In the genomic region with DNA sequence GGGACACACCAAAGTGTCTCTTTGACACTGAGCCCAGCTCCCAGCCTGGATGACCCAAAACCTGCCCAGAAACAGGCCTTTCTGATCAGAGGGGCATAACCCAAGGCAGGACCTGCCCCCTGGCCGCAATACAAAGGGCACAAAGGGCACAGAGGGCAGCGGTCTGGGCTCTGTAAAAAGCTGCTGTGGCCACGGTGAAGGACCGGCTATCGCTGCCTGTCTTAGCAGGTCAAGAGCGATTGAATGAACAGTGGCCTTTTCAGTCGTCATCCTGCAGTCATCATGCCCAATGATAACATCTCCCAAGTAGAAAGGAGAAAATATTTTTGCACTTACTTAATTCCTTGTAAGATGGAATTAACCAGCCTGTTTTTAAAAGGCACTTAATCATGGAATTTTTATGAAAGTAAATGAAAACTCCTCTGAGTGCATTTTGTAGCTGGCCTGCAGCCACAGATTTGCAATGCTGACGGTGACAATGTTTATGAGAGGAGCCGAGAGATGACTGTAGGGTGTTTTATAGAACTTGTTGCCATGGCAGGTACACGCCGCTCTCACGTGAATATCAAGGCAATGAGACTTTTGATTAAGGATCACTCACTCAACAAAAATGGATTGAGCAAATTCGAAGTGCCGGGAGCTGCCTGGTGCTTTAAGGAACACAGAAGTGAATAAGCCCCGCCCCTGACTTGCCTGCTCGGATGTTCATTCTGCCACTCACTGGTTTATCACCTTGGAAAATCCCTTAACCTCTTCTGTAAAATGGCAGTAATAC, we compare ENCODE assay signal across 14 cellular contexts. TPM values are rescaled to one million over a fixed set of nuclear protein-coding genes. Genes with fewer than 3 reads are reported as not detected.
DNase-seq lines count a peak whose midpoint lies in the region; ATAC-seq and TF ChIP-seq lines count a peak whose summit lies in the region.
"Had no signal": no experiment of that assay in that cellular context is flagged by ENCODE, and none has a peak within 500 bp of the region (broad histone marks: within the 10 kb centered on the region; RNA-seq: fewer than 3 reads in every experiment).

No MANE protein-coding gene starts in this region.

- TSS peak; percentile 65 for BruUV-seq in mammary epithelial cell (replicated peaks; lab: Mats Ljungman, UMichigan)

- WGBS in mammary epithelial cell (ENCODE audit: low coverage, missing lambda C conversion rate): 5% methylated on average over 16 of the region's 16 CpGs

- no peak for TF ChIP-seq CTCF in mammary epithelial cell (conservative IDR thresholded peaks at IDR 0.05 in 1 of 2, IDR thresholded peaks at IDR 0.05 in 1 of 2; ENCODE audit: extremely low read depth in 1 of 2, insufficient read depth in 1 of 2, low read depth in 1 of 2, low read length in 2 of 2)
- TF ChIP-seq CTCF in lower lobe of right lung (IDR thresholded peaks at IDR 0.05): no peak
- no peak for TF ChIP-seq CTCF in uterus (IDR thresholded peaks at IDR 0.05)

- H2AFZ ChIP-seq in mammary epithelial cell (ENCODE audit: low read depth, low read length): peak overlapping the region; percentile 37

- H3K36me3 ChIP-seq in mammary epithelial cell (ENCODE audit: insufficient read depth, low read length): no peaks in the 10 kb centered on the region
- peaks cover 16% of the 10 kb centered on the region for H3K36me3 ChIP-seq in lower lobe of right lung
- H3K36me3 ChIP-seq in uterus: no peaks in the 10 kb centered on the region

- no peak for DNase-seq in Right ventricle myocardium superior
- DNase-seq in left ventricle myocardium superior: no peak
- DNase-seq in mammary epithelial cell: peak; percentile 94
- no peak for DNase-seq in lower lobe of right lung
- peak; percentile 31 to 36 for DNase-seq in uterus
- DNase-seq in stimulated activated CD4-positive, alpha-beta T cell treated with anti-CD3 and anti-CD28 coated beads, Interleukin-4, amount 100 ng/mL, for 4 hours: no peak
- no peak for DNase-seq in NCI-H2107 (lab: John Stamatoyannopoulos, UW)
- DNase-seq: activated naive CD4-positive, alpha-beta T cell treated with anti-CD3 and anti-CD28 coated beads, Interleukin-2, amount 50 U/mL, for 16 hours; effector CD4-positive, alpha-beta T cell; naive thymus-derived CD4-positive, alpha-beta T cell; NCI-H1092; stimulated activated CD4-positive, alpha-beta T cell treated with anti-CD3 and anti-CD28 coated beads, Interleukin-12 subunit alpha, Interleukin-12 subunit beta, amount 100 ng/mL, for 4 hours; T-helper 17 cell had no signal

- dilution Hi-C loops in mammary epithelial cell (cut with HindIII; ENCODE audit: low sequenced_read_pairs): loop anchor here (5.0 kb wide), 2 partner anchors 42 to 142 kb away; no protein-coding TSS in a partner anchor

- H3K79me2 ChIP-seq in mammary epithelial cell (ENCODE audit: insufficient read depth, low read length): peaks cover 12% of the 10 kb centered on the region

- peak overlapping the region; percentile 73 for H3K4me2 ChIP-seq in mammary epithelial cell (ENCODE audit: insufficient read depth, low read depth, low read length)

- H3K27me3 ChIP-seq in mammary epithelial cell (ENCODE audit: insufficient read depth, low read length): no peaks in the 10 kb centered on the region
- no peaks in the 10 kb centered on the region for H3K27me3 ChIP-seq in lower lobe of right lung (ENCODE audit: low read depth)
- H3K27me3 ChIP-seq in uterus: no peaks in the 10 kb centered on the region

- intact Hi-C loops in Right ventricle myocardium superior (cut with DNase I): no loop called here
- intact Hi-C loops in left ventricle myocardium superior (cut with micrococcal nuclease): no loop called here
- intact Hi-C loops in mammary epithelial cell (cut with micrococcal nuclease): loop anchor here (1.0 kb wide), 2 partner anchors 58 to 143 kb away; partner anchors contain the start of gene LMTK2
- intact Hi-C loops in lower lobe of right lung (cut with DNase I): loop anchor here (10.0 kb wide), 1 partner anchor 59 kb away; the partner anchor contains the start of gene LMTK2
- intact Hi-C loops in uterus (cut with DNase I; ENCODE audit: low total_unique reads): no loop called here

- peaks cover 36% of the 10 kb centered on the region for H3K4me1 ChIP-seq in mammary epithelial cell (ENCODE audit: insufficient read depth, low read length)
- H3K4me1 ChIP-seq in lower lobe of right lung: no peaks in the 10 kb centered on the region
- H3K4me1 ChIP-seq in uterus: no peaks in the 10 kb centered on the region

- ATAC-seq in Right ventricle myocardium superior (ENCODE audit: poor library complexity) (peak; percentile 20), left ventricle myocardium superior (no peak), lower lobe of right lung (peak; percentile 64 to 85), HG02571 (IDR thresholded peaks at IDR 0.05; ENCODE audit: unreplicated experiment) (no peak)
- ATAC-seq: naive thymus-derived CD4-positive, alpha-beta T cell; T-helper 17 cell had no signal

- in situ Hi-C loops in mammary epithelial cell (cut with MboI; ENCODE audit: low sequenced_read_pairs in 2 of 2): loop anchor here (5.0 kb wide), 1 partner anchor 142 kb away; no protein-coding TSS in a partner anchor

- H3K9me3 ChIP-seq in mammary epithelial cell (replicated peaks; ENCODE audit: insufficient read depth, low read length) (no peaks in the 10 kb centered on the region), lower lobe of right lung (no peaks in the 10 kb centered on the region), uterus (no peaks in the 10 kb centered on the region)

- peak overlapping the region; percentile 16 to 21 (median 17) for H3K4me3 ChIP-seq in mammary epithelial cell (replicated peaks in 1 of 3; ENCODE audit: insufficient read depth in 1 of 3, low read depth in 2 of 3, low read length in 3 of 3)
- H3K4me3 ChIP-seq in lower lobe of right lung: no peak overlapping the region
- H3K4me3 ChIP-seq in uterus: no peak overlapping the region

- CTCF ChIA-PET in mammary epithelial cell (lab: Charles Lee; ENCODE audit: low non-redundant PET): interaction anchor here (0.5 to 1.2 kb wide), 6 partner anchors 18 to 193 kb away, joined by 3 to 8 read pairs (median 5); no protein-coding TSS in a partner anchor

- H4K20me1 ChIP-seq in mammary epithelial cell (ENCODE audit: insufficient read depth, low read length): no peaks in the 10 kb centered on the region

- TF ChIP-seq POLR2A in uterus (IDR thresholded peaks at IDR 0.05): no peak

- H3K9ac ChIP-seq in mammary epithelial cell (ENCODE audit: insufficient read depth, low read length): peak overlapping the region; percentile 77

- H3K27ac ChIP-seq in mammary epithelial cell (ENCODE audit: insufficient read depth, low read depth, low read length) (peak overlapping the region; percentile 90), lower lobe of right lung (peak overlapping the region; percentile 48), uterus (peak overlapping the region; percentile 61 to 69)

RNA-seq across cellular contexts. Expression of gene BHLHA15, which starts 47.3 kb away (rescaled TPM):
- not detected for total RNA-seq in Right ventricle myocardium superior
- total RNA-seq in left ventricle myocardium superior: not detected
- total RNA-seq in mammary epithelial cell: under 1 TPM in 1 of 2 donors, not detected in 1; 0.61 TPM
- polyA plus RNA-seq in mammary epithelial cell: 0.15 TPM
- polyA minus RNA-seq in mammary epithelial cell: not detected
- 1.2 TPM for total RNA-seq in lower lobe of right lung
- 1 to 10 TPM in 1 of 4 donors, under 1 TPM in 1, not detected in 2; 0.41 to 1.6 TPM for total RNA-seq in uterus
- total RNA-seq: T-helper 17 cell had no signal
- polyA plus RNA-seq: naive thymus-derived CD4-positive, alpha-beta T cell had no signal

RNA-seq across cellular contexts. Expression of gene LMTK2, which starts 57.2 kb away (rescaled TPM):
- total RNA-seq in Right ventricle myocardium superior: 20.3 TPM
- total RNA-seq in left ventricle myocardium superior: 24.7 TPM
- total RNA-seq in mammary epithelial cell: 10 to 100 TPM; 15.3 to 18.9 TPM
- 7.7 TPM for polyA plus RNA-seq in mammary epithelial cell
- 22.0 TPM for polyA minus RNA-seq in mammary epithelial cell
- total RNA-seq in lower lobe of right lung: 24.5 TPM
- 10 to 100 TPM in 3 of 4 donors, 1 to 10 TPM in 1; 5.9 to 23.3 (median 14.8) TPM for total RNA-seq in uterus

Comparison
In these comparisons a context has a peak if more than half of its experiments do, and no peak if none do; other contexts are left out.
1. ATAC-seq: peak in Right ventricle myocardium superior (single experiment) and lower lobe of right lung (2 of 2); none in left ventricle myocardium superior (single experiment) and HG02571 (single experiment).
2. DNase-seq: peak in mammary epithelial cell (single experiment) and uterus (2 of 2); none in Right ventricle myocardium superior (single experiment), left ventricle myocardium superior (single experiment), lower lobe of right lung (single experiment), stimulated activated CD4-positive, alpha-beta T cell treated with anti-CD3 and anti-CD28 coated beads, Interleukin-4, amount 100 ng/mL, for 4 hours (0 of 2) and NCI-H2107 (single experiment).
3. H3K4me3 ChIP-seq: peak in mammary epithelial cell (3 of 3); none in lower lobe of right lung (single experiment) and uterus (0 of 2).
4. intact Hi-C loops: an anchor here in mammary epithelial cell (1.0 kb wide) and lower lobe of right lung (10.0 kb wide); none called in Right ventricle myocardium superior, left ventricle myocardium superior and uterus.
5. Peak in every context shown above with its lines, with median percentiles within 50 percentile points of each other: H3K27ac ChIP-seq.